In genomic region chr16:4402439-4403132, GRCh38 we compare ENCODE assay signal across 1 cellular context.
TF ChIP-seq lines count a peak whose summit lies in the region.

No MANE protein-coding gene starts in this region.

TF ChIP-seq in HepG2, 621 proteins besides CTCF, POLR2A, EP300 and RAD21 (continued from another document and continues in another):
- no peak for TF ChIP-seq DMTF1 (CRISPR knock-in tag; IDR thresholded peaks at IDR 0.05)
- no peak for TF ChIP-seq FOXA3 (CRISPR knock-in tag; IDR thresholded peaks at IDR 0.05)
- peak; percentile 68 for TF ChIP-seq AGO1 (IDR thresholded peaks at IDR 0.05; ENCODE audit: low read depth, low read length, poor library complexity, severe bottlenecking)
- TF ChIP-seq NFIC (IDR thresholded peaks at IDR 0.05; ENCODE audit: low read length), result no peak
- TF ChIP-seq EED (CRISPR knock-in tag; IDR thresholded peaks at IDR 0.05), result no peak
- TF ChIP-seq UBTF (CRISPR knock-in tag; IDR thresholded peaks at IDR 0.05), result peak; percentile 71
- peak; percentile 48; the same call in 1 of the 2 replicates for TF ChIP-seq ZFP91 (CRISPR knock-in tag; IDR thresholded peaks at IDR 0.05; ENCODE audit: borderline replicate concordance)
- no peak for TF ChIP-seq ZNF256 (CRISPR knock-in tag; conservative IDR thresholded peaks at IDR 0.05)
- no peak; the same call in 1 of the 2 replicates for TF ChIP-seq ARID4A (CRISPR knock-in tag; IDR thresholded peaks at IDR 0.05; ENCODE audit: borderline replicate concordance)
- TF ChIP-seq ZIK1 (CRISPR knock-in tag; IDR thresholded peaks at IDR 0.05; ENCODE audit: borderline replicate concordance, low read depth), result no peak
- no peak for TF ChIP-seq ZNF124 (CRISPR knock-in tag; IDR thresholded peaks at IDR 0.05)
- TF ChIP-seq PRDM10 (CRISPR knock-in tag; IDR thresholded peaks at IDR 0.05; ENCODE audit: low read depth), result no peak
- TF ChIP-seq PITX1 (CRISPR knock-in tag; IDR thresholded peaks at IDR 0.05), result peak; percentile 61; the same call in 1 of the 2 replicates
- no peak for TF ChIP-seq THAP9 (CRISPR knock-in tag; IDR thresholded peaks at IDR 0.05; ENCODE audit: borderline replicate concordance)
- TF ChIP-seq SALL1 (CRISPR knock-in tag; IDR thresholded peaks at IDR 0.05), result peak; percentile 55; the same call in 1 of the 2 replicates
- no peak for TF ChIP-seq ZFP37 (CRISPR knock-in tag; IDR thresholded peaks at IDR 0.05; ENCODE audit: borderline replicate concordance)
- TF ChIP-seq ZNF431 (CRISPR knock-in tag; IDR thresholded peaks at IDR 0.05; ENCODE audit: borderline replicate concordance, low read depth), result no peak
- no peak for TF ChIP-seq TMF1 (CRISPR knock-in tag; IDR thresholded peaks at IDR 0.05; ENCODE audit: low read depth)
- no peak for TF ChIP-seq SP4 (CRISPR knock-in tag; IDR thresholded peaks at IDR 0.05)
- no peak for TF ChIP-seq NFYC (CRISPR knock-in tag; IDR thresholded peaks at IDR 0.05)
- no peak for TF ChIP-seq ARID3A (IDR thresholded peaks at IDR 0.05; ENCODE audit: low read depth, low read length)
- TF ChIP-seq ZNF619 (CRISPR knock-in tag; IDR thresholded peaks at IDR 0.05), result no peak
- TF ChIP-seq YEATS4 (CRISPR knock-in tag; IDR thresholded peaks at IDR 0.05; ENCODE audit: borderline replicate concordance), result peak; percentile 19; the same call in 1 of the 2 replicates
- no peak for TF ChIP-seq MTERF4 (CRISPR knock-in tag; IDR thresholded peaks at IDR 0.05)
- TF ChIP-seq CAMTA2 (CRISPR knock-in tag; IDR thresholded peaks at IDR 0.05; ENCODE audit: borderline replicate concordance), result no peak
- no peak for TF ChIP-seq IKZF4 (CRISPR knock-in tag; IDR thresholded peaks at IDR 0.05; ENCODE audit: borderline replicate concordance, low read depth, not compliant biosample characterization)
- TF ChIP-seq EZH2 (conservative IDR thresholded peaks at IDR 0.05; ENCODE audit: low read depth, low read length), result no peak
- no peak for TF ChIP-seq REXO4 (CRISPR knock-in tag; IDR thresholded peaks at IDR 0.05; ENCODE audit: borderline replicate concordance)
- 0 out of 2 replicates have a peak, but pooled peaks have one; percentile 63 for TF ChIP-seq TBP (CRISPR knock-in tag; IDR thresholded peaks at IDR 0.05)
- TF ChIP-seq ZNF660 (CRISPR knock-in tag; IDR thresholded peaks at IDR 0.05; ENCODE audit: borderline replicate concordance, low read depth), result no peak
- no peak for TF ChIP-seq ZNF747 (CRISPR knock-in tag; IDR thresholded peaks at IDR 0.05; ENCODE audit: borderline replicate concordance)
- TF ChIP-seq ZBTB14 (CRISPR knock-in tag; IDR thresholded peaks at IDR 0.05), result no peak
- TF ChIP-seq ZNF496 (CRISPR knock-in tag; IDR thresholded peaks at IDR 0.05; ENCODE audit: insufficient replicate concordance), result no peak
- TF ChIP-seq SNAPC5 (CRISPR knock-in tag; IDR thresholded peaks at IDR 0.05; ENCODE audit: borderline replicate concordance), result no peak
- no peak for TF ChIP-seq ZFP62 (CRISPR knock-in tag; IDR thresholded peaks at IDR 0.05)
- TF ChIP-seq ZBTB3 (CRISPR knock-in tag; IDR thresholded peaks at IDR 0.05; ENCODE audit: borderline replicate concordance, low read depth), result no peak
- no peak for TF ChIP-seq HOXA9 (CRISPR knock-in tag; IDR thresholded peaks at IDR 0.05; ENCODE audit: borderline replicate concordance)
- no peak for TF ChIP-seq ZNF709 (CRISPR knock-in tag; IDR thresholded peaks at IDR 0.05)
